Comparison of ENCODE assay signal across 9 cellular contexts in genomic region chr4:151012836-151013235, GRCh38. TPM values are rescaled to one million over a fixed set of nuclear protein-coding genes. Genes with fewer than 3 reads are reported as not detected.
A peak's percentile ranks its signal among the peaks of the same experiment; 100 is the strongest.
DNase-seq lines count a peak whose midpoint lies in the region; ATAC-seq, FAIRE-seq and TF ChIP-seq lines count a peak whose summit lies in the region.
"Had no signal": no experiment of that assay in that cellular context is flagged by ENCODE, and none has a peak within 500 bp of the region (broad histone marks: within the 10 kb centered on the region; RNA-seq: fewer than 3 reads in every experiment).

No MANE protein-coding gene starts in this region.

- H3K9me3 ChIP-seq in K562 (replicated peaks; ENCODE audit: control insufficient read depth, insufficient read depth, low read depth, low read length): no peaks in the 10 kb centered on the region; the same call in 1 of the 2 replicates
- H3K9me3 ChIP-seq: heart right ventricle had no signal

- CTCF ChIA-PET in Calu3 (lab: Charles Lee) (interaction anchor here (0.6 kb wide), 1 partner anchor 829 kb away, joined by 3 read pairs; no protein-coding TSS in a partner anchor), K562 (lab: Yijun Ruan, JAX; ENCODE audit: low intra/inter-chr PET ratio) (no interaction called here)

- FAIRE-seq in K562 (lab: Jason Lieb, UNC): no peak

- no peak for TF ChIP-seq RAD21 in K562 (CRISPR knock-in tag; conservative IDR thresholded peaks at IDR 0.05 in 1 of 2, IDR thresholded peaks at IDR 0.05 in 1 of 2)

- peaks cover 44% of the 10 kb centered on the region for H3K36me3 Mint-ChIP-seq in Calu3 (ENCODE audit: insufficient read depth, unreplicated experiment)
- peaks cover 0 to 23% (median 5%) of the 10 kb centered on the region in 3 donors for H3K36me3 Mint-ChIP-seq in naive thymus-derived CD8-positive, alpha-beta T cell

- H3K27me3 Mint-ChIP-seq in Calu3 (ENCODE audit: unreplicated experiment): no peaks in the 10 kb centered on the region
- H3K27me3 Mint-ChIP-seq in naive thymus-derived CD8-positive, alpha-beta T cell: no peaks in the 10 kb centered on the region

- 2% methylated on average over 8 of the region's 8 CpGs for WGBS in K562 (ENCODE audit: insufficient coverage, low coverage, missing lambda C conversion rate)

- peak; percentile 28 for DNase-seq in Calu3
- DNase-seq in K562 (ENCODE audit: extremely low read depth in 1 of 4, low spot score in 3 of 4): peak in 1 of 4 experiments; percentile 75
- no peak for DNase-seq in naive thymus-derived CD8-positive, alpha-beta T cell
- DNase-seq in DMS114 treated with DMSO at 0.1 percent for 48 hours (lab: John Stamatoyannopoulos, UW; ENCODE audit: unreplicated experiment): no peak
- no peak for DNase-seq in NCI-H446 treated with DMSO at 0.1 percent for 48 hours (lab: John Stamatoyannopoulos, UW)
- DNase-seq in midbrain (lab: John Stamatoyannopoulos, UW): no peak
- DNase-seq: heart right ventricle had no signal

- H3K4me2 ChIP-seq in KMS-11 (peak overlapping the region; percentile 89), K562 (ENCODE audit: insufficient read depth, low read length) (peak overlapping the region; percentile 95)

- H3K27me3 ChIP-seq in KMS-11 (ENCODE audit: insufficient read depth, low read depth) (no peaks in the 10 kb centered on the region), K562 (ENCODE audit: control insufficient read depth in 2 of 2, insufficient read depth in 2 of 2, low read length in 2 of 2) (no peaks in the 10 kb centered on the region)
- H3K27me3 ChIP-seq: heart right ventricle had no signal

- ATAC-seq in K562 (no peak), GM21717 (IDR thresholded peaks at IDR 0.05; ENCODE audit: unreplicated experiment) (no peak)
- no peak for ATAC-seq in naive thymus-derived CD8-positive, alpha-beta T cell
- ATAC-seq: heart right ventricle had no signal

- no peak for TF ChIP-seq CTCF in Calu3 (IDR thresholded peaks at IDR 0.05; ENCODE audit: unreplicated experiment)
- TF ChIP-seq CTCF in KMS-11 (conservative IDR thresholded peaks at IDR 0.05; ENCODE audit: low read depth, low read length): no peak
- no peak for TF ChIP-seq CTCF in K562 (IDR thresholded peaks at IDR 0.05 in 2 of 3, conservative IDR thresholded peaks at IDR 0.05 in 1 of 3; ENCODE audit: insufficient read depth in 2 of 3, low read depth in 1 of 3, low read length in 3 of 3)

- no peak overlapping the region for H3K4me3 ChIP-seq in KMS-11 (IDR thresholded peaks at IDR 0.05; ENCODE audit: insufficient read depth, low read depth, low read length)
- peak overlapping the region; percentile 98 for H3K4me3 ChIP-seq in K562

- TF ChIP-seq POLR2A in K562 (conservative IDR thresholded peaks at IDR 0.05): no peak

- POLR2A ChIA-PET in K562 (lab: Yijun Ruan, JAX): interaction anchor here (1.0 to 2.1 kb wide), 2 partner anchors 17 to 19 kb away, joined by 3 to 4 read pairs; no protein-coding TSS in a partner anchor
- POLR2A ChIA-PET in naive thymus-derived CD8-positive, alpha-beta T cell (lab: Charles Lee): interaction anchor here (0.6 kb wide), 3 partner anchors 14 to 124 kb away, joined by 3 to 4 read pairs (median 3); no protein-coding TSS in a partner anchor

- H4K20me1 ChIP-seq in KMS-11 (ENCODE audit: insufficient read depth) (no peaks in the 10 kb centered on the region), K562 (replicated peaks; ENCODE audit: control insufficient read depth, insufficient read depth, low read length) (no peaks in the 10 kb centered on the region)

- no peaks in the 10 kb centered on the region for H3K9me3 Mint-ChIP-seq in Calu3 (ENCODE audit: low read depth, unreplicated experiment)
- H3K9me3 Mint-ChIP-seq in naive thymus-derived CD8-positive, alpha-beta T cell: no peaks in the 10 kb centered on the region

- H2AFZ ChIP-seq in KMS-11 (ENCODE audit: low read depth) (no peak overlapping the region), K562 (ENCODE audit: low read depth, low read length) (no peak overlapping the region)

- H3K27ac ChIP-seq in KMS-11 (no peak overlapping the region), K562 (ENCODE audit: extremely low read depth, low read depth, low read length) (peak overlapping the region; percentile 27; the same call in 2 of the 3 replicates)

- no peaks in the 10 kb centered on the region for H3K9me1 ChIP-seq in K562 (ENCODE audit: control insufficient read depth, insufficient read depth, low read length)

- intact Hi-C loops in Calu3 (cut with micrococcal nuclease; ENCODE audit: unreplicated experiment): no loop called here
- intact Hi-C loops in K562 (cut with micrococcal nuclease): loop anchor here (2.0 to 10.0 kb wide), 3 partner anchors 68 to 698 kb away; partner anchors contain the start of gene RPS3A

- H3K9ac ChIP-seq in KMS-11: no peak overlapping the region
- peak overlapping the region; percentile 57 to 95; a peak in 3 of 4 replicates for H3K9ac ChIP-seq in K562 (ENCODE audit: insufficient read depth in 1 of 2, low read depth in 2 of 2, low read length in 2 of 2)

- H3K4me3 Mint-ChIP-seq in Calu3 (ENCODE audit: low read depth, unreplicated experiment): peak overlapping the region; percentile 85
- H3K4me3 Mint-ChIP-seq in naive thymus-derived CD8-positive, alpha-beta T cell: peak overlapping the region; percentile 76 to 100 (median 100)

- H3K27ac Mint-ChIP-seq in Calu3 (ENCODE audit: unreplicated experiment): peak overlapping the region; percentile 76
- H3K27ac Mint-ChIP-seq in naive thymus-derived CD8-positive, alpha-beta T cell: peak overlapping the region in 7 of 10 donors; percentile 4 to 79 (median 47)

- in situ Hi-C loops in K562 (cut with MboI): no loop called here

- no peaks in the 10 kb centered on the region for H3K4me1 Mint-ChIP-seq in Calu3 (ENCODE audit: low read depth, unreplicated experiment)
- H3K4me1 Mint-ChIP-seq in naive thymus-derived CD8-positive, alpha-beta T cell: peaks cover 14 to 41% (median 33%) of the 10 kb centered on the region in 4 donors

- H3K4me1 ChIP-seq in KMS-11 (ENCODE audit: low read depth, poor library complexity, severe bottlenecking) (peaks cover 29% of the 10 kb centered on the region), K562 (replicated peaks in 1 of 2; ENCODE audit: control insufficient read depth in 2 of 2, insufficient read depth in 2 of 2, low read length in 2 of 2) (peaks cover 0 to 17% of the 10 kb centered on the region in 2 experiments; a peak in 2 of 5 replicates)

- H3K36me3 ChIP-seq in KMS-11 (ENCODE audit: insufficient read depth): no peaks in the 10 kb centered on the region
- H3K36me3 ChIP-seq in K562 (ENCODE audit: control insufficient read depth, insufficient read depth, low read length): peaks cover 28% of the 10 kb centered on the region; the same call in 1 of the 3 replicates

- BruUV-seq in Calu3 (replicated peaks; lab: Mats Ljungman, UMichigan) (no TSS peak), K562 (replicated peaks; lab: Mats Ljungman, UMichigan) (no TSS peak)

- no peak for TF ChIP-seq EP300 in K562 (IDR thresholded peaks at IDR 0.05; ENCODE audit: low read length)

- H3K79me2 ChIP-seq in KMS-11 (ENCODE audit: insufficient read depth, low read depth) (peaks cover 21% of the 10 kb centered on the region; the same call in 1 of the 2 replicates), K562 (ENCODE audit: control insufficient read depth, insufficient read depth, low read length) (peaks cover 80% of the 10 kb centered on the region)

TF ChIP-seq in K562, 482 proteins besides CTCF, POLR2A, EP300 and RAD21 (continues in another document):
- peak in 1 of 2 experiments; percentile 12; a peak in 1 of 4 replicates for TF ChIP-seq RCOR1 (IDR thresholded peaks at IDR 0.05; ENCODE audit: borderline replicate concordance in 1 of 2, low read depth in 2 of 2, low read length in 2 of 2)
- TF ChIP-seq ATF3 (IDR thresholded peaks at IDR 0.05): peak; percentile 72
- TF ChIP-seq ATF3 (CRISPR knock-in tag; conservative IDR thresholded peaks at IDR 0.05): no peak
- TF ChIP-seq ZNF785 (CRISPR knock-in tag; IDR thresholded peaks at IDR 0.05): no peak
- 0 out of 2 replicates have a peak, but pooled peaks have one; percentile 17 for TF ChIP-seq CTBP1 (IDR thresholded peaks at IDR 0.05; ENCODE audit: borderline replicate concordance)

RNA-seq across cellular contexts. Expression of gene LRBA, which starts 2.2 kb away (rescaled TPM):
- total RNA-seq in Calu3 (2022) (42.7 and 49.0 TPM in 2 replicates), K562 (2014; rRNA removed) (55.5 and 60.2 TPM in 2 replicates), K562 (2014; rRNA removed; fragmentation: Illumina TruSeq; extraction: Trizol) (88.7 and 92.7 TPM in 2 replicates), K562 (2015; rRNA removed; fragmentation: Illumina TruSeq; extraction: Trizol) (82.6 and 87.3 TPM in 2 replicates), K562 (2021) (63.0 and 65.9 TPM in 2 replicates)
- 104 and 363 TPM in 2 replicates for total RNA-seq in K562 (2011; cell fraction: chromatin; rRNA removed; ENCODE audit: low replicate concordance)
- 53.9 and 87.2 TPM in 2 replicates for total RNA-seq in K562 (2011; cell fraction: nucleolus; rRNA removed)
- total RNA-seq in K562 (2011; cell fraction: nucleoplasm; rRNA removed): 148 and 201 TPM in 2 replicates
- polyA plus RNA-seq in K562 (2011; rRNA removed) (36.8 and 46.1 TPM in 2 replicates), K562 (2014; fragmentation: Illumina TruSeq; extraction: Trizol) (46.8 and 59.7 TPM in 2 replicates), K562 (2014; fragmentation: Nextera tagmentation; extraction: Ambion mirVana) (10 to 100 TPM; 24.2 to 32.1 TPM), K562 (2014; rRNA removed) (31.9 and 34.4 TPM in 2 replicates)
- 29.9 and 41.2 TPM in 2 replicates for polyA plus RNA-seq in K562 (2011; cell fraction: cytosol; rRNA removed)
- 32.0 and 38.6 TPM in 2 replicates for polyA plus RNA-seq in K562 (2011; cell fraction: nucleus; rRNA removed)
- polyA plus RNA-seq in K562 (2012): 42.7 and 50.5 TPM in 2 replicates
- 341 and 347 TPM in 2 replicates for polyA minus RNA-seq in K562 (2011; rRNA and poly(A)+ RNA removed)
- polyA minus RNA-seq in K562 (2011; cell fraction: cytosol; rRNA and poly(A)+ RNA removed): 82.8 and 105 TPM in 2 replicates
- polyA minus RNA-seq in K562 (2011; cell fraction: nucleus; rRNA and poly(A)+ RNA removed): 202 and 311 TPM in 2 replicates
- total RNA-seq in naive thymus-derived CD8-positive, alpha-beta T cell: 10 to 100 TPM; 57.6 to 57.7 TPM
- polyA plus RNA-seq in naive thymus-derived CD8-positive, alpha-beta T cell: 10 to 100 TPM; 16.4 to 18.4 (median 18.2) TPM
